14 cellular contexts compared by ENCODE assay signal in genomic region chr20:37921341-37921929, GRCh38. TPM values are rescaled to one million over a fixed set of nuclear protein-coding genes. Genes with fewer than 3 reads are reported as not detected.
DNase-seq lines count a peak whose midpoint lies in the region; ATAC-seq, FAIRE-seq and TF ChIP-seq lines count a peak whose summit lies in the region.
"Had no signal": no experiment of that assay in that cellular context is flagged by ENCODE, and none has a peak within 500 bp of the region (broad histone marks: within the 10 kb centered on the region; RNA-seq: fewer than 3 reads in every experiment).

No MANE protein-coding gene starts in this region.

- no peak overlapping the region for H3K9ac ChIP-seq in HepG2 (ENCODE audit: insufficient read depth, low read depth, low read length)

- TF ChIP-seq CTCF in HepG2 (CRISPR knock-in tag; IDR thresholded peaks at IDR 0.05) (no peak), right lobe of liver (IDR thresholded peaks at IDR 0.05) (no peak)

- H2AFZ ChIP-seq in HepG2 (ENCODE audit: low read length) = no peak overlapping the region

- intact Hi-C loops in HepG2 (cut with micrococcal nuclease; ENCODE audit: unreplicated experiment) = no loop called here
- intact Hi-C loops in right lobe of liver (cut with DNase I) = no loop called here
- intact Hi-C loops in aorta (cut with DNase I) = no loop called here

- peak overlapping the region in 1 of 2 donors; percentile 40 for H3K4me3 Mint-ChIP-seq in stimulated activated naive CD8-positive, alpha-beta T cell treated with anti-CD3 and anti-CD28 coated beads, Interleukin-15, amount 100 ng/mL, for 72 hours
- H3K4me3 Mint-ChIP-seq: activated naive CD4-positive, alpha-beta T cell treated with anti-CD3 and anti-CD28 coated beads, Interleukin-2, amount 10 ng/mL, durations not matched to agents 7 days and 5 days had no signal

- no peak for FAIRE-seq in HepG2 (lab: Jason Lieb, UNC)

- peaks cover 22% of the 10 kb centered on the region for H3K4me1 Mint-ChIP-seq in stimulated activated naive CD8-positive, alpha-beta T cell treated with anti-CD3 and anti-CD28 coated beads, Interleukin-15, amount 100 ng/mL, for 72 hours

- H3K27me3 Mint-ChIP-seq in stimulated activated naive CD8-positive, alpha-beta T cell treated with anti-CD3 and anti-CD28 coated beads, Interleukin-15, amount 100 ng/mL, for 72 hours = peaks cover 41% of the 10 kb centered on the region

- POLR2A ChIA-PET in HepG2 (lab: Yijun Ruan, JAX) = no interaction called here

- peak overlapping the region in 1 of 2 donors; percentile 72 for H3K27ac Mint-ChIP-seq in stimulated activated naive CD8-positive, alpha-beta T cell treated with anti-CD3 and anti-CD28 coated beads, Interleukin-15, amount 100 ng/mL, for 72 hours
- H3K27ac Mint-ChIP-seq: activated naive CD4-positive, alpha-beta T cell treated with anti-CD3 and anti-CD28 coated beads, Interleukin-2, amount 10 ng/mL, durations not matched to agents 7 days and 5 days had no signal

- no peaks in the 10 kb centered on the region for H3K79me2 ChIP-seq in HepG2 (ENCODE audit: insufficient read depth, low read length)

- H3K4me3 ChIP-seq in HepG2 (replicated peaks in 1 of 3; ENCODE audit: insufficient read depth in 1 of 3, low read depth in 2 of 3, low read length in 3 of 3) (no peak overlapping the region), right lobe of liver (no peak overlapping the region), aorta (ENCODE audit: low read length in 2 of 2) (no peak overlapping the region)
- H3K4me3 ChIP-seq: colonic mucosa had no signal

- peaks cover 9 to 61% of the 10 kb centered on the region in 2 experiments for H3K27me3 ChIP-seq in HepG2 (ENCODE audit: control insufficient read depth in 1 of 2, insufficient read depth in 2 of 2, low read length in 2 of 2)
- no peaks in the 10 kb centered on the region for H3K27me3 ChIP-seq in right lobe of liver
- peaks cover 0 to 2% of the 10 kb centered on the region in 2 donors for H3K27me3 ChIP-seq in aorta (ENCODE audit: control insufficient read depth in 1 of 2, insufficient read depth in 2 of 2, low read length in 1 of 2)

- TF ChIP-seq EP300 in HepG2 (IDR thresholded peaks at IDR 0.05; ENCODE audit: low read depth in 2 of 2, low read length in 2 of 2) = no peak
- TF ChIP-seq EP300 in HepG2 (CRISPR knock-in tag; IDR thresholded peaks at IDR 0.05; ENCODE audit: borderline replicate concordance) = no peak

- no peak for TF ChIP-seq POLR2A in HepG2 (IDR thresholded peaks at IDR 0.05; ENCODE audit: insufficient read depth in 1 of 2, low read depth in 2 of 2, low read length in 2 of 2)
- TF ChIP-seq POLR2A in right lobe of liver (IDR thresholded peaks at IDR 0.05) = no peak

- H3K4me1 ChIP-seq in HepG2 (ENCODE audit: insufficient read depth, low read length) = peaks cover 10% of the 10 kb centered on the region
- peaks cover 0 to 8% (median 2%) of the 10 kb centered on the region in 4 donors for H3K4me1 ChIP-seq in right lobe of liver
- H3K4me1 ChIP-seq in aorta (ENCODE audit: control insufficient read depth in 1 of 2, insufficient read depth in 2 of 2, low read length in 2 of 2) = no peaks in the 10 kb centered on the region
- H3K4me1 ChIP-seq: colonic mucosa, foreskin keratinocyte had no signal

- CTCF ChIA-PET in HepG2 (lab: Yijun Ruan, JAX; ENCODE audit: low intra/inter-chr PET ratio, low total read pairs) = no interaction called here

- DNase-seq in HepG2 (ENCODE audit: low spot score) (no peak), right lobe of liver (no peak), aorta (no peak), hepatic stellate cell (ENCODE audit: low spot score) (no peak)
- no peak for DNase-seq in stimulated activated naive CD8-positive, alpha-beta T cell treated with anti-CD3 and anti-CD28 coated beads, Interleukin-15, amount 100 ng/mL, for 72 hours
- DNase-seq: activated CD4-positive, CD25-positive, alpha-beta regulatory T cell treated with anti-CD3 and anti-CD28 coated beads, Interleukin-2, amount 50 U/mL, for 72 hours; activated naive CD4-positive, alpha-beta T cell treated with anti-CD3 and anti-CD28 coated beads, Interleukin-2, amount 10 ng/mL, durations not matched to agents 7 days and 5 days; colonic mucosa; foreskin keratinocyte; GDM1 had no signal

- H3K27ac ChIP-seq in HepG2 (ENCODE audit: extremely low read length, insufficient read depth, low read length) = no peak overlapping the region
- H3K27ac ChIP-seq in right lobe of liver = no peak overlapping the region
- H3K27ac ChIP-seq in aorta (ENCODE audit: low read depth in 1 of 2, low read length in 2 of 2) = no peak overlapping the region
- H3K27ac ChIP-seq: colonic mucosa, foreskin keratinocyte had no signal

- H3K9me3 ChIP-seq in HepG2 (ENCODE audit: low read length) = no peaks in the 10 kb centered on the region
- no peaks in the 10 kb centered on the region for H3K9me3 ChIP-seq in right lobe of liver
- no peaks in the 10 kb centered on the region for H3K9me3 ChIP-seq in aorta (ENCODE audit: control insufficient read depth, low read length)
- H3K9me3 ChIP-seq: colonic mucosa had no signal

- no peaks in the 10 kb centered on the region for H4K20me1 ChIP-seq in HepG2 (ENCODE audit: insufficient read depth, low read length)

- no peaks in the 10 kb centered on the region for H3K9me3 Mint-ChIP-seq in stimulated activated naive CD8-positive, alpha-beta T cell treated with anti-CD3 and anti-CD28 coated beads, Interleukin-15, amount 100 ng/mL, for 72 hours
- H3K9me3 Mint-ChIP-seq: activated naive CD4-positive, alpha-beta T cell treated with anti-CD3 and anti-CD28 coated beads, Interleukin-2, amount 10 ng/mL, durations not matched to agents 7 days and 5 days had no signal

- no TSS peak for BruUV-seq in HepG2 (replicated peaks; lab: Mats Ljungman, UMichigan)

- ATAC-seq in HepG2 = no peak
- ATAC-seq in right lobe of liver = no peak
- ATAC-seq in GM21619 (IDR thresholded peaks at IDR 0.05; ENCODE audit: unreplicated experiment) = peak; percentile 63
- ATAC-seq in HG03354 (IDR thresholded peaks at IDR 0.05; ENCODE audit: poor library complexity, severe bottlenecking, unreplicated experiment) = peak; percentile 79
- ATAC-seq in stimulated activated naive CD8-positive, alpha-beta T cell treated with anti-CD3 and anti-CD28 coated beads, Interleukin-15, amount 100 ng/mL, for 72 hours = peak; percentile 54
- ATAC-seq in aorta (ENCODE audit: low FRiP score) = no peak
- no peak for ATAC-seq in HG03097 (IDR thresholded peaks at IDR 0.05; ENCODE audit: low FRiP score, unreplicated experiment)
- ATAC-seq: foreskin keratinocyte, left lobe of liver had no signal

- no peak overlapping the region for H3K4me2 ChIP-seq in HepG2 (ENCODE audit: low read depth, low read length)

- 27% methylated on average over 6 of the region's 6 CpGs for WGBS in HepG2 (ENCODE audit: low lambda C conversion rate)
- WGBS in right lobe of liver (ENCODE audit: insufficient coverage, low coverage, low lambda C conversion rate, missing lambda C conversion rate) = 72% methylated on average over 4 of the region's 6 CpGs
- 89 to 93% methylated on average over 6 of the region's 6 CpGs for WGBS in aorta, 2 donors

- TF ChIP-seq RAD21 in HepG2 (CRISPR knock-in tag; IDR thresholded peaks at IDR 0.05) = no peak

- H3K36me3 ChIP-seq in HepG2 (replicated peaks in 1 of 2; ENCODE audit: control insufficient read depth in 1 of 2, insufficient read depth in 2 of 2, low read length in 2 of 2) = no peaks in the 10 kb centered on the region
- no peaks in the 10 kb centered on the region for H3K36me3 ChIP-seq in right lobe of liver
- no peaks in the 10 kb centered on the region for H3K36me3 ChIP-seq in aorta (ENCODE audit: control insufficient read depth in 1 of 2, insufficient read depth in 2 of 2, low read length in 1 of 2)
- H3K36me3 ChIP-seq: colonic mucosa had no signal

- in situ Hi-C loops in HepG2 (cut with HindIII; ENCODE audit: extremely low pct_ligation_motif_present, low pct_unique_long_range_greater_than_20kb) = no loop called here

TF ChIP-seq in HepG2, 621 proteins besides CTCF, POLR2A, EP300 and RAD21:
- TF ChIP-seq FOXP1 (IDR thresholded peaks at IDR 0.05) (0 out of 2 replicates have a peak, but pooled peaks have one; percentile 3), FOXP1 (CRISPR knock-in tag; IDR thresholded peaks at IDR 0.05) (no peak), NR2C2 (CRISPR knock-in tag; IDR thresholded peaks at IDR 0.05; ENCODE audit: borderline replicate concordance) (no peak)

RNA-seq across cellular contexts. Expression of gene VSTM2L, which starts 18.5 kb away (rescaled TPM):
- total RNA-seq in HepG2 (2016; rRNA removed; fragmentation: Illumina TruSeq; extraction: Trizol) (not detected in 2 replicates), right lobe of liver (10 to 100 TPM in 1 of 6 experiments, 1 to 10 TPM in 3, under 1 TPM in 2; 0.56 to 10.7 (median 1.8) TPM), aorta (1 to 10 TPM in 1 of 2 donors, under 1 TPM in 1; 0.78 to 3.1 TPM)
- total RNA-seq in HepG2 (2016; cell fraction: cytosol; rRNA removed; fragmentation: Illumina TruSeq; extraction: Trizol; ENCODE audit: low read depth) = not detected in 2 replicates
- total RNA-seq in HepG2 (2016; cell fraction: insoluble cytoplasmic fraction; rRNA removed; fragmentation: Illumina TruSeq; extraction: Trizol) = 0.04 TPM in 1 of 2 replicates, not detected in the other
- total RNA-seq in HepG2 (2016; cell fraction: membrane; rRNA removed; fragmentation: Illumina TruSeq; extraction: Trizol) = not detected in 2 replicates
- not detected in 2 replicates for total RNA-seq in HepG2 (2016; cell fraction: nucleus; rRNA removed; fragmentation: Illumina TruSeq; extraction: Trizol)
- polyA plus RNA-seq in HepG2 (2011; rRNA removed) (0.03 TPM in 1 of 2 replicates, not detected in the other), aorta (not detected)
- not detected in 2 replicates for polyA plus RNA-seq in HepG2 (2011; cell fraction: cytosol; rRNA removed)
- polyA plus RNA-seq in HepG2 (2011; cell fraction: nucleus; rRNA removed) = not detected in 2 replicates
- polyA plus RNA-seq in HepG2 (2012) = 0.19 TPM in 1 of 2 replicates, not detected in the other
- 0.08 TPM in 1 of 2 replicates, not detected in the other for polyA plus RNA-seq in HepG2 (2016; cell fraction: cytosol; fragmentation: Illumina TruSeq; extraction: Trizol; ENCODE audit: low read depth)
- not detected in 2 replicates for polyA plus RNA-seq in HepG2 (2016; cell fraction: insoluble cytoplasmic fraction; fragmentation: Illumina TruSeq; extraction: Trizol; ENCODE audit: low read depth)
- polyA plus RNA-seq in HepG2 (2016; cell fraction: membrane; fragmentation: Illumina TruSeq; extraction: Trizol; ENCODE audit: low read depth) = not detected in 2 replicates
- polyA plus RNA-seq in HepG2 (2016; cell fraction: nucleus; fragmentation: Illumina TruSeq; extraction: Trizol; ENCODE audit: insufficient read depth, low read depth) = not detected in 2 replicates
- not detected in 2 replicates for polyA minus RNA-seq in HepG2 (2011; rRNA and poly(A)+ RNA removed; ENCODE audit: low replicate concordance)
- polyA minus RNA-seq in HepG2 (2011; cell fraction: cytosol; rRNA and poly(A)+ RNA removed) = not detected in 2 replicates
- polyA minus RNA-seq in HepG2 (2011; cell fraction: nucleus; rRNA and poly(A)+ RNA removed) = not detected in 2 replicates

Comparison
In these comparisons a context has a peak if more than half of its experiments do, and no peak if none do; other contexts are left out.
1. ATAC-seq: peak in GM21619 (single experiment), HG03354 (single experiment) and stimulated activated naive CD8-positive, alpha-beta T cell treated with anti-CD3 and anti-CD28 coated beads, Interleukin-15, amount 100 ng/mL, for 72 hours (single experiment); none in HepG2 (single experiment), right lobe of liver (0 of 4), aorta (single experiment) and HG03097 (single experiment).